ENCODE assay signal across 40 cellular contexts in the genomic region with DNA sequence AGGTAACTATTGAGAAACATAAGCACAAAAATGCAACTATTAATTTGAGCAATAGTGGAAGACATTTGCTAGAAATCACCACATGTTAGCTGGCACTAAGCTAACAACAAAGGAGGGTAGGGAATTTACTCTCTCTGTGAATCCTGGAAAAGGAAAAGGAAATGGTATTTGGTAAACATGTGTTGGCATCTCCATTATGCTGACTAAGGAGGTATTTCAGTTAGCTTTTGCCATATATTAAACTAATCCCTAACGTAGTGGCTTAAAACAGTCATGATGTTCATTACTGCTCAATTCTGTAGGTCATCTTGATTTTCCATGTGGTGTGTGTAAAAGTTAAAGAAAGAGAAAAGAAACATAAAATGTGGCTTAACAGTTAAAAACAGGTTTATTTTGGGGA.
"Had no signal": no experiment of that assay in that cellular context is flagged by ENCODE, and none has a peak within 500 bp of the region (broad histone marks: within the 10 kb centered on the region; RNA-seq: fewer than 3 reads in every experiment).

No MANE protein-coding gene starts in this region.

- H3K4me1 ChIP-seq: adrenal gland, ascending aorta, body of pancreas, breast epithelium had no signal

- H3K4me3 ChIP-seq: adrenal gland, ascending aorta, body of pancreas, breast epithelium, cardiac muscle cell had no signal

- DNase-seq: activated effector memory CD4-positive, alpha-beta T cell treated with anti-CD3 and anti-CD28 coated beads, Interleukin-2, amount 50 U/mL, for 16 hours; activated effector memory CD4-positive, alpha-beta T cell treated with Interleukin-2 at 50 U/mL for 16 hours; activated gamma-delta T cell; activated gamma-delta T cell treated with Interleukin-2 at 50 U/mL for 16 hours; activated naive CD4-positive, alpha-beta T cell; activated naive CD4-positive, alpha-beta T cell treated with anti-CD3 and anti-CD28 coated beads for 36 hours; activated naive CD4-positive, alpha-beta T cell treated with anti-CD3 and anti-CD28 coated beads, Interleukin-2, amount 10 ng/mL, durations not matched to agents 7 days and 5 days; activated naive CD4-positive, alpha-beta T cell treated with anti-CD3 and anti-CD28 coated beads, Interleukin-2, amount 50 U/mL, for 16 hours; activated naive CD4-positive, alpha-beta T cell treated with Interleukin-2 at 50 U/mL for 16 hours; activated naive CD8-positive, alpha-beta T cell treated with anti-CD3 and anti-CD28 coated beads for 36 hours; activated naive CD8-positive, alpha-beta T cell treated with anti-CD3 and anti-CD28 coated beads, Interleukin-2, amount 10 ng/mL, durations not matched to agents 7 days and 5 days; activated naive CD8-positive, alpha-beta T cell treated with anti-CD3 and anti-CD28 coated beads, Interleukin-2, amount 50 U/mL, for 24 hours; activated T-cell treated with anti-CD3 and anti-CD28 coated beads, Interleukin-2, amount 50 U/mL, for 1 hour; activated T-cell treated with anti-CD3 and anti-CD28 coated beads, Interleukin-2, amount 50 U/mL, for 24 hours; activated T-cell treated with anti-CD3 and anti-CD28 coated beads, Interleukin-2, amount 50 U/mL, for 4 hours; activated T-cell treated with anti-CD3 and anti-CD28 coated beads, Interleukin-2, amount 50 U/mL, for 48 hours; activated T-cell treated with anti-CD3 and anti-CD28 coated beads, Interleukin-2, amount 50 U/mL, for 72 hours; adrenal gland; amniotic stem cell; amygdala; anterior cingulate cortex; aorta; body of pancreas; brain microvascular endothelial cell; caudate nucleus; central memory CD4-positive, alpha-beta T cell; cerebellar nuclear complex had no signal

- H3K4me3 Mint-ChIP-seq: activated naive CD4-positive, alpha-beta T cell treated with anti-CD3 and anti-CD28 coated beads for 36 hours; activated naive CD4-positive, alpha-beta T cell treated with anti-CD3 and anti-CD28 coated beads, Interleukin-2, amount 10 ng/mL, durations not matched to agents 7 days and 5 days; activated naive CD4-positive, alpha-beta T cell treated with anti-CD3 and anti-CD28 coated beads, Interleukin-2, amount 50 U/mL, for 24 hours; activated naive CD8-positive, alpha-beta T cell; activated naive CD8-positive, alpha-beta T cell treated with anti-CD3 and anti-CD28 coated beads for 36 hours; activated naive CD8-positive, alpha-beta T cell treated with anti-CD3 and anti-CD28 coated beads, Interleukin-2, amount 10 ng/mL, durations not matched to agents 7 days and 5 days; activated naive CD8-positive, alpha-beta T cell treated with anti-CD3 and anti-CD28 coated beads, Interleukin-2, amount 50 U/mL, for 24 hours; activated T-cell treated with anti-CD3 and anti-CD28 coated beads, Interleukin-2, amount 50 U/mL, for 24 hours; activated T-cell treated with anti-CD3 and anti-CD28 coated beads, Interleukin-2, amount 50 U/mL, for 4 hours; activated T-cell treated with anti-CD3 and anti-CD28 coated beads, Interleukin-2, amount 50 U/mL, for 72 hours; activated T-helper 1 cell treated with anti-CD3 and anti-CD28 coated beads, Interleukin-12 subunit alpha, Interleukin-12 subunit beta, Interleukin-2, Interleukin-4 antibody, amounts not matched to agents 30 ng/mL and 10 ng/mL and 1 ng/mL, durations not matched to agents 14 hours and 24 hours and 36 hours; activated T-helper 17 cell treated with anti-CD3 and anti-CD28 coated beads, Interleukin-2, amount 50 U/mL, for 72 hours; brain; central memory CD8-positive, alpha-beta T cell had no signal

- FAIRE-seq: astrocyte, bronchial epithelial cell had no signal

- H3K9me3 ChIP-seq: adrenal gland, ascending aorta, body of pancreas had no signal

- H3K36me3 Mint-ChIP-seq: activated naive CD4-positive, alpha-beta T cell treated with anti-CD3 and anti-CD28 coated beads, Interleukin-2, amount 10 ng/mL, durations not matched to agents 7 days and 5 days; activated naive CD4-positive, alpha-beta T cell treated with anti-CD3 and anti-CD28 coated beads, Interleukin-2, amount 50 U/mL, for 24 hours; activated naive CD8-positive, alpha-beta T cell; activated naive CD8-positive, alpha-beta T cell treated with anti-CD3 and anti-CD28 coated beads for 36 hours; activated naive CD8-positive, alpha-beta T cell treated with anti-CD3 and anti-CD28 coated beads, Interleukin-2, amount 10 ng/mL, durations not matched to agents 7 days and 5 days; brain had no signal

- H3K27ac ChIP-seq: adrenal gland, ascending aorta, body of pancreas, brain microvascular endothelial cell, breast epithelium, cardiac muscle cell had no signal

- ATAC-seq: activated naive CD4-positive, alpha-beta T cell treated with anti-CD3 and anti-CD28 coated beads, Interleukin-2, amount 50 U/mL, for 72 hours; activated naive CD8-positive, alpha-beta T cell treated with anti-CD3 and anti-CD28 coated beads, Interleukin-2, amount 50 U/mL, for 24 hours; activated T-cell treated with anti-CD3 and anti-CD28 coated beads, Interleukin-2, amount 50 U/mL, for 4 hours; activated T-cell treated with anti-CD3 and anti-CD28 coated beads, Interleukin-2, amount 50 U/mL, for 72 hours; activated T-helper 17 cell treated with anti-CD3 and anti-CD28 coated beads, Interleukin-2, amount 50 U/mL, for 72 hours; body of pancreas had no signal

- H3K27me3 ChIP-seq: adrenal gland, ascending aorta, body of pancreas, brain microvascular endothelial cell, breast epithelium, cardiac muscle cell had no signal

- H3K4me1 Mint-ChIP-seq: activated naive CD4-positive, alpha-beta T cell treated with anti-CD3 and anti-CD28 coated beads, Interleukin-2, amount 10 ng/mL, durations not matched to agents 7 days and 5 days; activated naive CD4-positive, alpha-beta T cell treated with anti-CD3 and anti-CD28 coated beads, Interleukin-2, amount 50 U/mL, for 24 hours; activated naive CD8-positive, alpha-beta T cell treated with anti-CD3 and anti-CD28 coated beads for 36 hours; activated naive CD8-positive, alpha-beta T cell treated with anti-CD3 and anti-CD28 coated beads, Interleukin-2, amount 10 ng/mL, durations not matched to agents 7 days and 5 days; activated naive CD8-positive, alpha-beta T cell treated with anti-CD3 and anti-CD28 coated beads, Interleukin-2, amount 50 U/mL, for 24 hours; activated T-helper 17 cell treated with anti-CD3 and anti-CD28 coated beads, Interleukin-2, amount 50 U/mL, for 72 hours; brain; central memory CD8-positive, alpha-beta T cell had no signal

- H3K36me3 ChIP-seq: adrenal gland, ascending aorta, brain microvascular endothelial cell, breast epithelium, cardiac muscle cell had no signal

- H3K27me3 Mint-ChIP-seq: activated naive CD4-positive, alpha-beta T cell treated with anti-CD3 and anti-CD28 coated beads, Interleukin-2, amount 10 ng/mL, durations not matched to agents 7 days and 5 days; activated naive CD4-positive, alpha-beta T cell treated with anti-CD3 and anti-CD28 coated beads, Interleukin-2, amount 50 U/mL, for 24 hours; activated naive CD8-positive, alpha-beta T cell; activated naive CD8-positive, alpha-beta T cell treated with anti-CD3 and anti-CD28 coated beads for 36 hours; activated naive CD8-positive, alpha-beta T cell treated with anti-CD3 and anti-CD28 coated beads, Interleukin-2, amount 10 ng/mL, durations not matched to agents 7 days and 5 days; activated naive CD8-positive, alpha-beta T cell treated with anti-CD3 and anti-CD28 coated beads, Interleukin-2, amount 50 U/mL, for 24 hours; activated T-cell treated with anti-CD3 and anti-CD28 coated beads, Interleukin-2, amount 50 U/mL, for 24 hours; activated T-helper 17 cell treated with anti-CD3 and anti-CD28 coated beads, Interleukin-2, amount 50 U/mL, for 72 hours; central memory CD8-positive, alpha-beta T cell had no signal

- H3K27ac Mint-ChIP-seq: activated naive CD4-positive, alpha-beta T cell treated with anti-CD3 and anti-CD28 coated beads for 36 hours; activated naive CD4-positive, alpha-beta T cell treated with anti-CD3 and anti-CD28 coated beads, Interleukin-2, amount 10 ng/mL, durations not matched to agents 7 days and 5 days; activated naive CD4-positive, alpha-beta T cell treated with anti-CD3 and anti-CD28 coated beads, Interleukin-2, amount 50 U/mL, for 24 hours; activated naive CD4-positive, alpha-beta T cell treated with anti-CD3 and anti-CD28 coated beads, Interleukin-2, amount 50 U/mL, for 72 hours; activated naive CD8-positive, alpha-beta T cell; activated naive CD8-positive, alpha-beta T cell treated with anti-CD3 and anti-CD28 coated beads for 36 hours; activated naive CD8-positive, alpha-beta T cell treated with anti-CD3 and anti-CD28 coated beads, Interleukin-2, amount 10 ng/mL, durations not matched to agents 7 days and 5 days; activated naive CD8-positive, alpha-beta T cell treated with anti-CD3 and anti-CD28 coated beads, Interleukin-2, amount 50 U/mL, for 24 hours; activated T-cell treated with anti-CD3 and anti-CD28 coated beads, Interleukin-2, amount 50 U/mL, for 24 hours; activated T-cell treated with anti-CD3 and anti-CD28 coated beads, Interleukin-2, amount 50 U/mL, for 72 hours; activated T-helper 1 cell treated with anti-CD3 and anti-CD28 coated beads, Interleukin-12 subunit alpha, Interleukin-12 subunit beta, Interleukin-2, Interleukin-4 antibody, amounts not matched to agents 30 ng/mL and 10 ng/mL and 1 ng/mL, durations not matched to agents 14 hours and 24 hours and 36 hours; activated T-helper 17 cell treated with anti-CD3 and anti-CD28 coated beads, Interleukin-2, amount 50 U/mL, for 72 hours; activated T-helper 2 cell treated with anti-CD3 and anti-CD28 coated beads, Interferon-gamma antibody, Interleukin-2, Interleukin-4, amounts not matched to agents 10 μg/mL and 5 μg/mL and 100 μg/mL, durations not matched to agents 14 hours and 24 hours and 36 hours; brain had no signal
